Comparison of ENCODE assay signal across 9 cellular contexts in genomic region chr12:107318554-107318803, GRCh38.
DNase-seq lines count a peak whose midpoint lies in the region; ATAC-seq, FAIRE-seq and TF ChIP-seq lines count a peak whose summit lies in the region.
"Had no signal": no experiment of that assay in that cellular context is flagged by ENCODE, and none has a peak within 500 bp of the region (broad histone marks: within the 10 kb centered on the region; RNA-seq: fewer than 3 reads in every experiment).

No MANE protein-coding gene starts in this region.

- CTCF ChIA-PET in HepG2 (lab: Yijun Ruan, JAX; ENCODE audit: low intra/inter-chr PET ratio, low total read pairs) = interaction anchor here (0.9 to 1.9 kb wide), 3 partner anchors 187 to 289 kb away, joined by 3 to 8 read pairs (median 3); no protein-coding TSS in a partner anchor

- H3K27ac ChIP-seq in HepG2 (ENCODE audit: extremely low read length, insufficient read depth, low read length) (peak overlapping the region; percentile 52), thoracic aorta (no peak overlapping the region)
- H3K27ac ChIP-seq: C4-2B had no signal

- peak overlapping the region; percentile 47 for H3K27ac Mint-ChIP-seq in activated CD4-positive, alpha-beta T cell treated with anti-CD3 and anti-CD28 coated beads, Interleukin-2, amount 10 ng/mL, durations not matched to agents 24 days and 14 days
- no peak overlapping the region for H3K27ac Mint-ChIP-seq in brain

- FAIRE-seq in HepG2 (lab: Jason Lieb, UNC) = no peak

- H3K9me3 Mint-ChIP-seq in activated CD4-positive, alpha-beta T cell treated with anti-CD3 and anti-CD28 coated beads, Interleukin-2, amount 10 ng/mL, durations not matched to agents 24 days and 14 days = no peaks in the 10 kb centered on the region
- H3K9me3 Mint-ChIP-seq in brain = peaks cover 0 to 4% (median 4%) of the 10 kb centered on the region in 5 experiments

- TF ChIP-seq RAD21 in HepG2 (CRISPR knock-in tag; IDR thresholded peaks at IDR 0.05) = no peak

- H3K4me1 ChIP-seq in HepG2 (ENCODE audit: insufficient read depth, low read length) = peaks cover 18% of the 10 kb centered on the region; the same call in 1 of the 2 replicates
- peaks cover 0 to 35% of the 10 kb centered on the region in 2 donors for H3K4me1 ChIP-seq in thoracic aorta (ENCODE audit: control insufficient read depth in 1 of 2, low read depth in 2 of 2)

- peaks cover 11% of the 10 kb centered on the region for H3K79me2 ChIP-seq in HepG2 (ENCODE audit: insufficient read depth, low read length)

- H3K4me3 ChIP-seq in HepG2 (replicated peaks in 1 of 3; ENCODE audit: insufficient read depth in 1 of 3, low read depth in 2 of 3, low read length in 3 of 3) = peak overlapping the region; percentile 76 to 89 (median 82)
- H3K4me3 ChIP-seq in thoracic aorta = peak overlapping the region; percentile 55

- in situ Hi-C loops in HepG2 (cut with HindIII; ENCODE audit: extremely low pct_ligation_motif_present, low pct_unique_long_range_greater_than_20kb) = loop anchor here (5.0 kb wide), 2 partner anchors 84 to 186 kb away; no protein-coding TSS in a partner anchor

- intact Hi-C loops in activated CD4-positive, alpha-beta T cell treated with anti-CD3 and anti-CD28 coated beads, Interleukin-2, amount 10 ng/mL, durations not matched to agents 24 days and 14 days (cut with micrococcal nuclease) = loop anchor here (1.0 to 5.0 kb wide), 3 partner anchors 84 to 292 kb away; no protein-coding TSS in a partner anchor
- intact Hi-C loops in HepG2 (cut with micrococcal nuclease; ENCODE audit: unreplicated experiment) = loop anchor here (1.0 to 5.0 kb wide), 4 partner anchors 34 to 289 kb away; no protein-coding TSS in a partner anchor

- H3K9me3 ChIP-seq in HepG2 (ENCODE audit: low read length) (no peaks in the 10 kb centered on the region), thoracic aorta (no peaks in the 10 kb centered on the region)

- peak overlapping the region; percentile 60 for H3K9ac ChIP-seq in HepG2 (ENCODE audit: insufficient read depth, low read depth, low read length)

- TF ChIP-seq EP300 in HepG2 (IDR thresholded peaks at IDR 0.05; ENCODE audit: low read depth in 2 of 2, low read length in 2 of 2) = no peak
- TF ChIP-seq EP300 in HepG2 (CRISPR knock-in tag; IDR thresholded peaks at IDR 0.05; ENCODE audit: borderline replicate concordance) = no peak

- ATAC-seq in HepG2 = no peak
- no peak for ATAC-seq in thoracic aorta (ENCODE audit: insufficient number of reproducible peaks, low FRiP score, low read depth)

- no peaks in the 10 kb centered on the region for H3K36me3 Mint-ChIP-seq in activated CD4-positive, alpha-beta T cell treated with anti-CD3 and anti-CD28 coated beads, Interleukin-2, amount 10 ng/mL, durations not matched to agents 24 days and 14 days (ENCODE audit: low read depth)
- H3K36me3 Mint-ChIP-seq in brain = no peaks in the 10 kb centered on the region

- 0% methylated on average over 3 of the region's 19 CpGs for WGBS in HepG2 (ENCODE audit: low lambda C conversion rate)

- no peak for DNase-seq in activated CD4-positive, alpha-beta T cell treated with anti-CD3 and anti-CD28 coated beads, Interleukin-2, amount 10 ng/mL, durations not matched to agents 24 days and 14 days
- DNase-seq in activated CD4-positive, alpha-beta T cell treated with anti-CD3 and anti-CD28 coated beads, Interleukin-2, amount 50 U/mL, for 1 hour = no peak
- DNase-seq in HepG2 (ENCODE audit: low spot score) (no peak), thoracic aorta (ENCODE audit: low spot score) (no peak), DMS53 treated with DMSO at 0.1 percent for 48 hours (lab: John Stamatoyannopoulos, UW; ENCODE audit: unreplicated experiment) (no peak), AG08396 (ENCODE audit: low spot score) (no peak), HUDEP-2 (lab: John Stamatoyannopoulos, UW; ENCODE audit: unreplicated experiment in 76 of 76) (no peak)

- H3K36me3 ChIP-seq in HepG2 (replicated peaks in 1 of 2; ENCODE audit: control insufficient read depth in 1 of 2, insufficient read depth in 2 of 2, low read length in 2 of 2) (no peaks in the 10 kb centered on the region), thoracic aorta (no peaks in the 10 kb centered on the region)

- POLR2A ChIA-PET in HepG2 (lab: Yijun Ruan, JAX) = interaction anchor here (1.0 to 2.0 kb wide), 2 partner anchors 26 to 38 kb away, joined by 3 to 7 read pairs; no protein-coding TSS in a partner anchor

- TF ChIP-seq CTCF in brain (conservative IDR thresholded peaks at IDR 0.05) (no peak), HepG2 (CRISPR knock-in tag; IDR thresholded peaks at IDR 0.05) (no peak), thoracic aorta (IDR thresholded peaks at IDR 0.05) (no peak)

- H3K4me2 ChIP-seq in HepG2 (ENCODE audit: low read depth, low read length) = peak overlapping the region; percentile 94

- peaks cover 31% of the 10 kb centered on the region for H3K4me1 Mint-ChIP-seq in activated CD4-positive, alpha-beta T cell treated with anti-CD3 and anti-CD28 coated beads, Interleukin-2, amount 10 ng/mL, durations not matched to agents 24 days and 14 days
- H3K4me1 Mint-ChIP-seq in brain = peaks cover 25% of the 10 kb centered on the region

- BruUV-seq in HepG2 (replicated peaks; lab: Mats Ljungman, UMichigan) = no TSS peak

- TF ChIP-seq POLR2A in HepG2 (IDR thresholded peaks at IDR 0.05; ENCODE audit: insufficient read depth in 1 of 2, low read depth in 2 of 2, low read length in 2 of 2) = no peak

- peak overlapping the region; percentile 88 for H3K4me3 Mint-ChIP-seq in activated CD4-positive, alpha-beta T cell treated with anti-CD3 and anti-CD28 coated beads, Interleukin-2, amount 10 ng/mL, durations not matched to agents 24 days and 14 days
- peak overlapping the region; percentile 77 to 98 (median 88) for H3K4me3 Mint-ChIP-seq in brain

- H4K20me1 ChIP-seq in HepG2 (ENCODE audit: insufficient read depth, low read length) = no peaks in the 10 kb centered on the region

- H3K27me3 Mint-ChIP-seq in activated CD4-positive, alpha-beta T cell treated with anti-CD3 and anti-CD28 coated beads, Interleukin-2, amount 10 ng/mL, durations not matched to agents 24 days and 14 days = peaks cover 25% of the 10 kb centered on the region
- peaks cover 95% of the 10 kb centered on the region for H3K27me3 Mint-ChIP-seq in brain

- no peak overlapping the region for H2AFZ ChIP-seq in HepG2 (ENCODE audit: low read length)

- peaks cover 1 to 14% of the 10 kb centered on the region in 2 experiments; a peak in 2 of 5 replicates for H3K27me3 ChIP-seq in HepG2 (ENCODE audit: control insufficient read depth in 1 of 2, insufficient read depth in 2 of 2, low read length in 2 of 2)
- no peaks in the 10 kb centered on the region for H3K27me3 ChIP-seq in thoracic aorta (replicated peaks; ENCODE audit: insufficient read depth)

TF ChIP-seq in HepG2, 621 proteins besides CTCF, POLR2A, EP300 and RAD21 (continues in another document):
- TF ChIP-seq RBFOX2 (IDR thresholded peaks at IDR 0.05; ENCODE audit: low read depth, low read length) (peak; percentile 6; the same call in 1 of the 2 replicates), ZNF260 (CRISPR knock-in tag; IDR thresholded peaks at IDR 0.05; ENCODE audit: borderline replicate concordance, low read depth) (no peak), ARNTL (CRISPR knock-in tag; IDR thresholded peaks at IDR 0.05) (no peak), ZSCAN31 (CRISPR knock-in tag; IDR thresholded peaks at IDR 0.05; ENCODE audit: low read depth) (no peak), TP53 (CRISPR knock-in tag; conservative IDR thresholded peaks at IDR 0.05) (no peak), NAIF1 (CRISPR knock-in tag; IDR thresholded peaks at IDR 0.05; ENCODE audit: borderline replicate concordance) (no peak), HNRNPL (IDR thresholded peaks at IDR 0.05; ENCODE audit: low read depth, low read length) (0 out of 2 replicates have a peak, but pooled peaks have one; percentile 1), ARID4A (CRISPR knock-in tag; IDR thresholded peaks at IDR 0.05; ENCODE audit: borderline replicate concordance) (peak; percentile 6; the same call in 1 of the 2 replicates), ZEB1 (IDR thresholded peaks at IDR 0.05; ENCODE audit: insufficient replicate concordance, low read depth) (no peak)
